In genomic region chr18:57410749-57411148, GRCh38 we compare ENCODE assay signal across 32 cellular contexts. TPM values are rescaled to one million over a fixed set of nuclear protein-coding genes. Genes with fewer than 3 reads are reported as not detected.
"Had no signal": no experiment of that assay in that cellular context is flagged by ENCODE, and none has a peak within 500 bp of the region (broad histone marks: within the 10 kb centered on the region; RNA-seq: fewer than 3 reads in every experiment).

No MANE protein-coding gene starts in this region.

- H3K27me3 ChIP-seq: brain microvascular endothelial cell, colonic mucosa had no signal

- ATAC-seq: activated T-cell treated with anti-CD3 and anti-CD28 coated beads, Interleukin-2, amount 50 U/mL, for 4 hours; K562; Right ventricle myocardium inferior had no signal

- DNase-seq: activated B cell treated with CpG ODN at 0.5 μM for 24 hours; activated CD4-positive, alpha-beta memory T cell treated with anti-CD3 and anti-CD28 coated beads for 36 hours; activated CD4-positive, alpha-beta T cell treated with anti-CD3 and anti-CD28 coated beads for 4 hours; activated CD4-positive, alpha-beta T cell treated with anti-CD3 and anti-CD28 coated beads, Interleukin-2, amount 50 U/mL, for 1 hour; activated CD4-positive, CD25-positive, alpha-beta regulatory T cell treated with anti-CD3 and anti-CD28 coated beads, Interleukin-2, amount 50 U/mL, for 72 hours; activated CD8-positive, alpha-beta memory T cell treated with anti-CD3 and anti-CD28 coated beads, Interleukin-2, amount 50 U/mL, for 4 hours; activated effector memory CD4-positive, alpha-beta T cell treated with Interleukin-2 at 50 U/mL for 16 hours; activated naive CD4-positive, alpha-beta T cell treated with anti-CD3 and anti-CD28 coated beads, Interleukin-2, amount 50 U/mL, for 16 hours; activated naive CD8-positive, alpha-beta T cell treated with anti-CD3 and anti-CD28 coated beads for 36 hours; activated T-cell treated with anti-CD3 and anti-CD28 coated beads for 4 hours; activated T-cell treated with anti-CD3 and anti-CD28 coated beads, Interleukin-2, amount 50 U/mL, for 4 hours; amniotic stem cell; aorta; brain microvascular endothelial cell; colonic mucosa; NCI-H1105; NCI-H1417 treated with DMSO at 0.1 percent for 48 hours; NCI-H1930; NCI-H2081 treated with DMSO at 0.1 percent for 48 hours; NCI-H345; NCI-H524 treated with DMSO at 0.1 percent for 48 hours; NK-92 treated with Interleukin-12 subunit alpha and Interleukin-12 subunit beta, amount 100 ng/mL, for 24 hours; PC-9; SIG-M5 had no signal

- H3K4me3 ChIP-seq: colonic mucosa, K562, PC-9 had no signal

- H3K27ac ChIP-seq: brain microvascular endothelial cell, colonic mucosa, PC-9, RWPE1 had no signal

- H3K4me1 ChIP-seq: colonic mucosa had no signal

- H3K4me2 ChIP-seq: PC-9 had no signal

- FAIRE-seq: K562, RCC 7860 had no signal

- H3K36me3 ChIP-seq: brain microvascular endothelial cell, colonic mucosa had no signal

- H2AFZ ChIP-seq: PC-9 had no signal

- H3K9me3 ChIP-seq: colonic mucosa had no signal

RNA-seq across cellular contexts. Expression of gene ONECUT2, which starts 24.4 kb away (rescaled TPM):
- total RNA-seq: activated B cell treated with CpG ODN at 0.5 μM for 24 hours; activated naive CD8-positive, alpha-beta T cell treated with anti-CD3 and anti-CD28 coated beads for 36 hours had no signal

RNA-seq across cellular contexts. Expression of gene ST8SIA3, which starts 58.4 kb away (rescaled TPM):
- total RNA-seq: activated B cell treated with CpG ODN at 0.5 μM for 24 hours; activated CD4-positive, alpha-beta memory T cell treated with anti-CD3 and anti-CD28 coated beads for 36 hours; activated naive CD8-positive, alpha-beta T cell treated with anti-CD3 and anti-CD28 coated beads for 36 hours; activated T-cell treated with anti-CD3 and anti-CD28 coated beads, Interleukin-2, amount 50 U/mL, for 4 hours; aorta; chondrocyte; K562; MCF 10A; NCI-H460; PC-9; Right ventricle myocardium inferior; SK-MEL-5 had no signal
- polyA plus RNA-seq: K562 had no signal
